15 cellular contexts compared by ENCODE assay signal in the genomic region with DNA sequence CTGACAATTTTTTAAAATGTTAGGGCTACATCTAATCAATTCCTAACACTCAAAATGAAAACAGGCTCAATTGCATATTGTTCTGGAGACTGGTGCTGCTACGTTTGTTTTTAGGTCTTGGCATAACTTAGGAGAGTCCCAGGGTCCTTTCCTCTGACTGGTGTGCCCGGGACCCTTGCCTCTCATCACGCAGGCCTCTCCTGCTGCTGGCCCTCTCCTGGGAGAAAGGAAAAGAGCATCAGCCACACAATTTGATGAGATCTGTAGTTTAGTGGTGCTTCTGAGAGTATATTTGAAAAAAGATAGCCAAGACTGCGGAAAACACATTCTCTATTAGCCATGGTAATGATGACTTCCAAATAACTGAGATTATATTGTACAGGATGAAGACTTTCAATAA.
A peak's percentile ranks its signal among the peaks of the same experiment; 100 is the strongest.
DNase-seq lines count a peak whose midpoint lies in the region; ATAC-seq, FAIRE-seq and TF ChIP-seq lines count a peak whose summit lies in the region.
"Had no signal": no experiment of that assay in that cellular context is flagged by ENCODE, and none has a peak within 500 bp of the region (broad histone marks: within the 10 kb centered on the region; RNA-seq: fewer than 3 reads in every experiment).

No MANE protein-coding gene starts in this region.

- H2AFZ ChIP-seq in HepG2 (ENCODE audit: low read length) (no peak overlapping the region), H1 (ENCODE audit: low read length) (no peak overlapping the region)

- peaks cover 32% of the 10 kb centered on the region for H3K4me1 Mint-ChIP-seq in T-helper 17 cell
- peaks cover 17 to 38% of the 10 kb centered on the region in 2 donors for H3K4me1 Mint-ChIP-seq in effector memory CD8-positive, alpha-beta T cell (ENCODE audit: low read depth in 2 of 2)

- H3K18ac ChIP-seq in H1 (ENCODE audit: extremely low read depth, low read length) = no peak overlapping the region

- H2BK12ac ChIP-seq in H1 (ENCODE audit: low read depth, low read length) = no peak overlapping the region

- FAIRE-seq in HepG2 (lab: Jason Lieb, UNC) (no peak), H1 (lab: Jason Lieb, UNC) (no peak)
- FAIRE-seq: HTR-8/SVneo had no signal

- H3K4ac ChIP-seq in H1 (replicated peaks; ENCODE audit: insufficient read length, low read depth, low read length) = no peak overlapping the region

- H2AK5ac ChIP-seq in H1 (ENCODE audit: low read depth, low read length) = no peak overlapping the region

- H4K5ac ChIP-seq in H1 (ENCODE audit: insufficient read length, low read depth, low read length) = no peak overlapping the region

- TF ChIP-seq EP300 in HepG2 (IDR thresholded peaks at IDR 0.05; ENCODE audit: low read depth in 2 of 2, low read length in 2 of 2) (no peak), HepG2 (CRISPR knock-in tag; IDR thresholded peaks at IDR 0.05; ENCODE audit: borderline replicate concordance) (no peak), H1 (IDR thresholded peaks at IDR 0.05; ENCODE audit: borderline replicate concordance in 1 of 2, low read depth in 2 of 2, low read length in 2 of 2) (no peak)

- H3K56ac ChIP-seq in H1 (replicated peaks; ENCODE audit: insufficient read length, low read depth, low read length) = no peak overlapping the region

- H2BK15ac ChIP-seq in H1 (ENCODE audit: low read length) = no peak overlapping the region

- peaks cover 12% of the 10 kb centered on the region for H3K36me3 Mint-ChIP-seq in T-helper 17 cell (ENCODE audit: low read depth)
- H3K36me3 Mint-ChIP-seq in effector memory CD8-positive, alpha-beta T cell (ENCODE audit: insufficient read depth) = peaks cover 18% of the 10 kb centered on the region

- peak overlapping the region; percentile 45 for H3K27ac Mint-ChIP-seq in T-helper 17 cell
- no peak overlapping the region for H3K27ac Mint-ChIP-seq in effector memory CD8-positive, alpha-beta T cell

- ATAC-seq in HepG2 (peak; percentile 55; the same call in 2 of the 3 replicates), right lobe of liver (no peak), T-helper 17 cell (no peak), HG03135 (IDR thresholded peaks at IDR 0.05; ENCODE audit: unreplicated experiment) (no peak)
- no peak for ATAC-seq in effector memory CD8-positive, alpha-beta T cell (replicated peaks)

- H3K36me3 ChIP-seq in HepG2 (replicated peaks in 1 of 2; ENCODE audit: control insufficient read depth in 1 of 2, insufficient read depth in 2 of 2, low read length in 2 of 2) (no peaks in the 10 kb centered on the region), right lobe of liver (no peaks in the 10 kb centered on the region), H1 (ENCODE audit: control insufficient read depth in 2 of 4, insufficient read depth in 4 of 4, low read length in 3 of 4) (no peaks in the 10 kb centered on the region)
- H3K36me3 ChIP-seq: BE2C had no signal

- intact Hi-C loops in HepG2 (cut with micrococcal nuclease; ENCODE audit: unreplicated experiment) = loop anchor here (1.0 to 10.0 kb wide), 4 partner anchors 461 to 1504 kb away; no protein-coding TSS in a partner anchor
- intact Hi-C loops in right lobe of liver (cut with DNase I) = no loop called here

- H3K79me1 ChIP-seq in H1 (ENCODE audit: low read depth, low read length) = no peaks in the 10 kb centered on the region

- no peak overlapping the region for H2BK120ac ChIP-seq in H1 (replicated peaks; ENCODE audit: low read depth, low read length)

- BruUV-seq in HepG2 (replicated peaks; lab: Mats Ljungman, UMichigan) = no TSS peak

- H3K9ac ChIP-seq in HepG2 (ENCODE audit: insufficient read depth, low read depth, low read length) (no peak overlapping the region), H1 (replicated peaks in 1 of 4; ENCODE audit: extremely low read depth in 1 of 4, low read depth in 3 of 4, low read length in 3 of 4) (no peak overlapping the region)

- no peak for TF ChIP-seq CTCF in HepG2 (CRISPR knock-in tag; IDR thresholded peaks at IDR 0.05)
- no peak for TF ChIP-seq CTCF in right lobe of liver (IDR thresholded peaks at IDR 0.05)
- TF ChIP-seq CTCF in H1 (IDR thresholded peaks at IDR 0.05; ENCODE audit: control extremely low read depth in 1 of 3, insufficient read depth in 1 of 3, low read depth in 1 of 3, low read length in 3 of 3) = peak in 2 of 3 experiments; percentile 2 to 4; a peak in 3 of 4 replicates

- WGBS in HepG2 (ENCODE audit: low lambda C conversion rate) = 17% methylated on average over 4 of the region's 4 CpGs
- 55% methylated on average over 4 of the region's 4 CpGs for WGBS in right lobe of liver (ENCODE audit: insufficient coverage, low coverage, low lambda C conversion rate, missing lambda C conversion rate)
- WGBS in H1 (ENCODE audit: extremely low coverage in 1 of 2, insufficient coverage in 1 of 2, insufficient read length in 1 of 2, insufficient replicate concordance in 2 of 2, low coverage in 1 of 2, low lambda C conversion rate in 2 of 2, missing lambda C conversion rate in 1 of 2), 2 experiments = 49% methylated on average over 4 of the region's 4 CpGs; no CpG with 5 or more reads in 1 of the 2 experiments

- TF ChIP-seq POLR2A in HepG2 (IDR thresholded peaks at IDR 0.05; ENCODE audit: insufficient read depth in 1 of 2, low read depth in 2 of 2, low read length in 2 of 2) (no peak), right lobe of liver (IDR thresholded peaks at IDR 0.05) (no peak), H1 (IDR thresholded peaks at IDR 0.05; ENCODE audit: control extremely low read depth in 1 of 2, low read depth in 2 of 2, low read length in 2 of 2) (no peak)

- no peak for TF ChIP-seq RAD21 in HepG2 (CRISPR knock-in tag; IDR thresholded peaks at IDR 0.05)
- peak in 1 of 2 experiments; percentile 22; a peak in 1 of 4 replicates for TF ChIP-seq RAD21 in H1 (IDR thresholded peaks at IDR 0.05 in 1 of 2, conservative IDR thresholded peaks at IDR 0.05 in 1 of 2; ENCODE audit: low read depth in 2 of 2, low read length in 2 of 2)

- POLR2A ChIA-PET in HepG2 (lab: Yijun Ruan, JAX) = no interaction called here
- POLR2A ChIA-PET in H1 (lab: Charles Lee; ENCODE audit: partially characterized antibody) = no interaction called here

- no peak overlapping the region for H4K8ac ChIP-seq in H1 (ENCODE audit: extremely low read depth, insufficient read depth, low read length)

- H3K4me3 Mint-ChIP-seq in T-helper 17 cell = no peak overlapping the region
- no peak overlapping the region for H3K4me3 Mint-ChIP-seq in effector memory CD8-positive, alpha-beta T cell
- H3K4me3 Mint-ChIP-seq: CD8-positive, alpha-beta memory T cell had no signal

- H3K27ac ChIP-seq in HepG2 (ENCODE audit: extremely low read length, insufficient read depth, low read length) = no peak overlapping the region
- H3K27ac ChIP-seq in right lobe of liver = no peak overlapping the region
- no peak overlapping the region for H3K27ac ChIP-seq in H1 (ENCODE audit: low read depth, low read length)
- no peak overlapping the region for H3K27ac ChIP-seq in caudate nucleus (ENCODE audit: low read depth, low read length)
- H3K27ac ChIP-seq: C4-2B had no signal

- H3K23me2 ChIP-seq in H1 (ENCODE audit: low read depth, low read length) = no peaks in the 10 kb centered on the region

- H4K20me1 ChIP-seq in HepG2 (ENCODE audit: insufficient read depth, low read length) (no peaks in the 10 kb centered on the region), H1 (replicated peaks in 1 of 2; ENCODE audit: control insufficient read depth in 1 of 2, insufficient read depth in 2 of 2, low read length in 2 of 2) (no peaks in the 10 kb centered on the region)

- no peak overlapping the region for H2BK20ac ChIP-seq in H1 (ENCODE audit: low read length)

- H4K91ac ChIP-seq in H1 (replicated peaks; ENCODE audit: insufficient read length, low read length) = no peak overlapping the region

- H3K27me3 Mint-ChIP-seq in T-helper 17 cell = no peaks in the 10 kb centered on the region
- no peaks in the 10 kb centered on the region for H3K27me3 Mint-ChIP-seq in effector memory CD8-positive, alpha-beta T cell
- H3K27me3 Mint-ChIP-seq: CD8-positive, alpha-beta memory T cell had no signal

- in situ Hi-C loops in HepG2 (cut with HindIII; ENCODE audit: extremely low pct_ligation_motif_present, low pct_unique_long_range_greater_than_20kb) = loop anchor here (10.0 kb wide), 1 partner anchor 531 kb away; no protein-coding TSS in a partner anchor

- H3K9me3 ChIP-seq in HepG2 (ENCODE audit: low read length) (no peaks in the 10 kb centered on the region), right lobe of liver (no peaks in the 10 kb centered on the region), T-helper 17 cell (ENCODE audit: control insufficient read depth, low read length, poor library complexity, severe bottlenecking) (no peaks in the 10 kb centered on the region), H1 (ENCODE audit: insufficient read depth in 2 of 2, low read depth in 1 of 2, low read length in 1 of 2) (no peaks in the 10 kb centered on the region)
- H3K9me3 ChIP-seq: BE2C, Caco-2 had no signal

- no peak overlapping the region for H3K14ac ChIP-seq in H1 (ENCODE audit: insufficient read length)

- CTCF ChIA-PET in HepG2 (lab: Yijun Ruan, JAX; ENCODE audit: low intra/inter-chr PET ratio, low total read pairs) (interaction anchor here (1.3 to 2.1 kb wide), 4 partner anchors 13 to 1466 kb away, joined by 3 to 8 read pairs (median 6); no protein-coding TSS in a partner anchor), H1 (lab: Charles Lee; ENCODE audit: partially characterized antibody) (interaction anchor here (0.7 to 3.8 kb wide), 4 partner anchors 13 to 614 kb away, joined by 3 to 26 read pairs (median 4); no protein-coding TSS in a partner anchor)

- H3K79me2 ChIP-seq in HepG2 (ENCODE audit: insufficient read depth, low read length) (no peaks in the 10 kb centered on the region), H1 (ENCODE audit: control insufficient read depth in 1 of 2, insufficient read depth in 2 of 2, low read length in 2 of 2) (no peaks in the 10 kb centered on the region)

- H3K27me3 ChIP-seq in HepG2 (ENCODE audit: control insufficient read depth in 1 of 2, insufficient read depth in 2 of 2, low read length in 2 of 2) = no peaks in the 10 kb centered on the region
- H3K27me3 ChIP-seq in right lobe of liver = no peaks in the 10 kb centered on the region
- H3K27me3 ChIP-seq in H1 (replicated peaks in 1 of 4; ENCODE audit: control insufficient read depth in 3 of 4, extremely low read depth in 1 of 4, insufficient read depth in 3 of 4, low read length in 3 of 4) = no peaks in the 10 kb centered on the region
- H3K27me3 ChIP-seq: BE2C had no signal

- H3K4me2 ChIP-seq in HepG2 (ENCODE audit: low read depth, low read length) = no peak overlapping the region
- no peak overlapping the region for H3K4me2 ChIP-seq in H1 (ENCODE audit: insufficient read depth in 1 of 2, low read depth in 2 of 2, low read length in 2 of 2)

- no peak overlapping the region for H2BK5ac ChIP-seq in H1 (ENCODE audit: low read depth, low read length)

- H3K23ac ChIP-seq in H1 (ENCODE audit: insufficient read length) = no peak overlapping the region

- no peaks in the 10 kb centered on the region for H3K4me1 ChIP-seq in HepG2 (ENCODE audit: insufficient read depth, low read length)
- no peaks in the 10 kb centered on the region for H3K4me1 ChIP-seq in right lobe of liver
- peaks cover 0 to 6% (median 0%) of the 10 kb centered on the region in 4 experiments; a peak in 2 of 7 replicates for H3K4me1 ChIP-seq in H1 (replicated peaks in 1 of 4; ENCODE audit: control insufficient read depth in 3 of 4, insufficient read depth in 4 of 4, low read length in 3 of 4)
- H3K4me1 ChIP-seq: Caco-2 had no signal

- no peak overlapping the region for H3K4me3 ChIP-seq in HepG2 (replicated peaks in 1 of 3; ENCODE audit: insufficient read depth in 1 of 3, low read depth in 2 of 3, low read length in 3 of 3)
- no peak overlapping the region for H3K4me3 ChIP-seq in right lobe of liver
- H3K4me3 ChIP-seq in H1 (ENCODE audit: extremely low read depth in 1 of 4, insufficient read depth in 2 of 4, low read depth in 3 of 4, low read length in 4 of 4) = no peak overlapping the region
- H3K4me3 ChIP-seq: K562 had no signal

- no peaks in the 10 kb centered on the region for H3K9me3 Mint-ChIP-seq in effector memory CD8-positive, alpha-beta T cell
- H3K9me3 Mint-ChIP-seq: CD8-positive, alpha-beta memory T cell had no signal

- no peak for DNase-seq in HepG2 (ENCODE audit: low spot score)
- DNase-seq in right lobe of liver = no peak
- no peak for DNase-seq in T-helper 17 cell
- no peak for DNase-seq in H1 (ENCODE audit: low read depth in 1 of 2, low spot score in 2 of 2)
- no peak for DNase-seq in effector memory CD8-positive, alpha-beta T cell
- no peak for DNase-seq in caudate nucleus (lab: John Stamatoyannopoulos, UW)
- no peak for DNase-seq in HuH-7.5 (ENCODE audit: low spot score)
- DNase-seq: 8988T had no signal

Comparison
In these comparisons a context has a peak if more than half of its experiments do, and no peak if none do; other contexts are left out.
1. CTCF ChIP-seq: peak in H1 (2 of 3); none in HepG2 (single experiment) and right lobe of liver (0 of 4).
2. Of the 41 proteins assayed by ChIP-seq in both HepG2 and H1: peak only in HepG2: none; only in H1: CTCF; in both: none; in neither: 39; mixed calls (peak in some experiments, not most) for 1.